In genomic region chr4:98203406-98204235, GRCh38 we compare ENCODE assay signal across 10 cellular contexts. TPM values are rescaled to one million over a fixed set of nuclear protein-coding genes. Genes with fewer than 3 reads are reported as not detected.
DNase-seq lines count a peak whose midpoint lies in the region; ATAC-seq, FAIRE-seq and TF ChIP-seq lines count a peak whose summit lies in the region.
"Had no signal": no experiment of that assay in that cellular context is flagged by ENCODE, and none has a peak within 500 bp of the region (broad histone marks: within the 10 kb centered on the region; RNA-seq: fewer than 3 reads in every experiment).

No MANE protein-coding gene starts in this region.

- peak overlapping the region; percentile 78 for H2AFZ ChIP-seq in GM12878 (ENCODE audit: control insufficient read depth, low read depth, low read length)

- CTCF ChIA-PET in GM12878 (lab: Yijun Ruan, JAX) = interaction anchor here (1.3 kb wide), 1 partner anchor 9 kb away, joined by 4 read pairs; no protein-coding TSS in a partner anchor

- no peak for TF ChIP-seq CTCF in GM12878 (IDR thresholded peaks at IDR 0.05 in 2 of 3, conservative IDR thresholded peaks at IDR 0.05 in 1 of 3; ENCODE audit: control insufficient read depth in 2 of 3, extremely low read depth in 1 of 3, insufficient read depth in 1 of 3, low read depth in 3 of 3, low read length in 3 of 3)

- no peaks in the 10 kb centered on the region for H3K36me3 ChIP-seq in GM12878 (ENCODE audit: control insufficient read depth in 2 of 2, insufficient read depth in 2 of 2, low read length in 1 of 2)
- H3K36me3 ChIP-seq: HAP-1 had no signal

- no peaks in the 10 kb centered on the region for H3K79me2 ChIP-seq in GM12878 (ENCODE audit: control insufficient read depth, insufficient read depth, low read length)

- DNase-seq in GM12878 (ENCODE audit: low read depth, low spot score) = peak; percentile 30
- DNase-seq in UCSD-AML1 (lab: John Stamatoyannopoulos, UW; ENCODE audit: unreplicated experiment) = no peak
- DNase-seq in DMS153 (lab: John Stamatoyannopoulos, UW) = no peak
- DNase-seq in mucosa of gallbladder (ENCODE audit: low spot score) = no peak
- no peak for DNase-seq in NCI-H345 treated with DMSO at 0.1 percent for 48 hours (lab: John Stamatoyannopoulos, UW; ENCODE audit: unreplicated experiment)

- peak overlapping the region; percentile 98 for H3K4me2 ChIP-seq in GM12878 (ENCODE audit: control insufficient read depth, insufficient read depth)

- no peaks in the 10 kb centered on the region for H4K20me1 ChIP-seq in GM12878 (ENCODE audit: control insufficient read depth, insufficient read depth)

- no peaks in the 10 kb centered on the region for H3K27me3 ChIP-seq in GM12878 (replicated peaks in 1 of 2; ENCODE audit: control insufficient read depth in 2 of 2, insufficient read depth in 2 of 2, low read length in 1 of 2)

- peak; percentile 89 for FAIRE-seq in GM12878 (lab: Jason Lieb, UNC)
- FAIRE-seq: endometrium had no signal

- peak overlapping the region; percentile 88 for H3K27ac ChIP-seq in GM12878 (ENCODE audit: control insufficient read depth, insufficient read depth)

- peak overlapping the region; percentile 1; the same call in 1 of the 2 replicates for H3K9ac ChIP-seq in GM12878 (ENCODE audit: control insufficient read depth, insufficient read depth, low read length)

- peak; percentile 95 for ATAC-seq in GM18517 (IDR thresholded peaks at IDR 0.05; ENCODE audit: unreplicated experiment)
- peak; percentile 84 for ATAC-seq in GM21528 (IDR thresholded peaks at IDR 0.05; ENCODE audit: low FRiP score, unreplicated experiment)
- ATAC-seq in HG03520 (IDR thresholded peaks at IDR 0.05; ENCODE audit: unreplicated experiment) = peak; percentile 80
- peak; percentile 81 for ATAC-seq in GM12878

- intact Hi-C loops in GM12878 (cut with micrococcal nuclease; ENCODE audit: unreplicated experiment) = loop anchor here (2.0 kb wide), 1 partner anchor 57 kb away; the partner anchor contains the start of gene RAP1GDS1

- no peak for TF ChIP-seq POLR2A in GM12878 (IDR thresholded peaks at IDR 0.05; ENCODE audit: low read depth, low read length)

- peaks cover 21% of the 10 kb centered on the region for H3K4me1 ChIP-seq in GM12878 (ENCODE audit: control insufficient read depth, insufficient read depth, low read length)

- no peak for TF ChIP-seq RAD21 in GM12878 (IDR thresholded peaks at IDR 0.05; ENCODE audit: insufficient read depth, low read depth, low read length)

- POLR2A ChIA-PET in GM12878 (lab: Charles Lee) = no interaction called here

- WGBS in GM12878 (ENCODE audit: insufficient coverage, insufficient replicate concordance, low lambda C conversion rate, missing lambda C conversion rate) = 1% methylated on average over 8 of the region's 8 CpGs

- RAD21 ChIA-PET in GM12878 (lab: Charles Lee; ENCODE audit: unreplicated experiment) = interaction anchor here (0.9 kb wide), 1 partner anchor 264 kb away, joined by 3 read pairs; no protein-coding TSS in a partner anchor

- SMC1A ChIA-PET in GM12878 (lab: Charles Lee; ENCODE audit: uncharacterized antibody, unreplicated experiment) = interaction anchor here (0.7 to 1.7 kb wide), 3 partner anchors 57 to 725 kb away, joined by 3 read pairs; partner anchors contain the start of genes EIF4E and RAP1GDS1

- 0 out of 4 replicates have a peak, but pooled peaks of 1 of the 2 experiments have one; percentile 16 for TF ChIP-seq EP300 in GM12878 (IDR thresholded peaks at IDR 0.05; ENCODE audit: borderline replicate concordance in 1 of 2, control insufficient read depth in 1 of 2, low read depth in 2 of 2, low read length in 2 of 2)

- peak overlapping the region; percentile 42 for H3K4me3 ChIP-seq in GM12878
- H3K4me3 ChIP-seq: HAP-1 had no signal

- in situ Hi-C loops in GM12878 (cut with MboI) = no loop called here

- peaks cover 2% of the 10 kb centered on the region; the same call in 1 of the 3 replicates for H3K9me3 ChIP-seq in GM12878 (replicated peaks; ENCODE audit: control insufficient read depth, insufficient read depth, low read length)
- H3K9me3 ChIP-seq: HAP-1 had no signal

- no TSS peak for BruUV-seq in GM12878 (replicated peaks; lab: Mats Ljungman, UMichigan)

TF ChIP-seq in GM12878, 131 proteins besides CTCF, POLR2A, EP300 and RAD21 (continues in another document):
- TF ChIP-seq SRF (IDR thresholded peaks at IDR 0.05; ENCODE audit: low read depth in 2 of 2, low read length in 2 of 2) (no peak), ZBTB4 (CRISPR knock-in tag; IDR thresholded peaks at IDR 0.05) (no peak), ATF2 (IDR thresholded peaks at IDR 0.05; ENCODE audit: low read length) (peak; percentile 23; the same call in 1 of the 2 replicates), PKNOX1 (IDR thresholded peaks at IDR 0.05) (peak; percentile 80), SMARCA5 (IDR thresholded peaks at IDR 0.05) (no peak), BCL11A (IDR thresholded peaks at IDR 0.05; ENCODE audit: low read depth, low read length) (no peak; the same call in 1 of the 2 replicates), POLR2AphosphoS5 (IDR thresholded peaks at IDR 0.05; ENCODE audit: low read length) (no peak), IRF3 (IDR thresholded peaks at IDR 0.05) (no peak), FOXK2 (IDR thresholded peaks at IDR 0.05) (no peak)

RNA-seq across cellular contexts. Expression of gene RAP1GDS1, which starts 57.6 kb away (rescaled TPM):
- 29.5 and 30.1 TPM in 2 replicates for total RNA-seq in GM12878 (2013; cell fraction: nucleolus; rRNA removed)
- total RNA-seq in GM12878 (2014; rRNA removed) = 16.7 and 20.8 TPM in 2 replicates
- 23.8 and 24.0 TPM in 2 replicates for total RNA-seq in GM12878 (2014; rRNA removed; fragmentation: Illumina TruSeq; extraction: Trizol)
- 22.5 and 23.0 TPM in 2 replicates for total RNA-seq in GM12878 (2021)
- 7.7 TPM for polyA plus RNA-seq in GM12878 (2011; ENCODE audit: low read depth)
- polyA plus RNA-seq in GM12878 (2011; rRNA removed) = 30.5 and 42.2 TPM in 2 replicates
- 16.5 and 17.1 TPM in 2 replicates for polyA plus RNA-seq in GM12878 (2011; cell fraction: cytosol; rRNA removed)
- polyA plus RNA-seq in GM12878 (2011; cell fraction: nucleus; rRNA removed) = 15.7 and 17.2 TPM in 2 replicates
- polyA plus RNA-seq in GM12878 (2012) = 10.4 and 16.0 TPM in 2 replicates
- 19.0 and 21.3 TPM in 2 replicates for polyA plus RNA-seq in GM12878 (2014; fragmentation: Illumina TruSeq; extraction: Trizol)
- polyA plus RNA-seq in GM12878 (2014; fragmentation: Nextera tagmentation; extraction: Ambion mirVana) = 10 to 100 TPM; 12.0 to 13.2 TPM
- 17.5 and 18.5 TPM in 2 replicates for polyA plus RNA-seq in GM12878 (2014; rRNA removed)
- polyA plus RNA-seq in GM12878 (2016; fragmentation: Nextera tagmentation; extraction: Ambion mirVana) = 10 to 100 TPM; 25.3 to 26.5 TPM
- 36.7 and 56.3 TPM in 2 replicates for polyA minus RNA-seq in GM12878 (2011; rRNA and poly(A)+ RNA removed)
- 12.6 and 16.0 TPM in 2 replicates for polyA minus RNA-seq in GM12878 (2011; cell fraction: cytosol; rRNA and poly(A)+ RNA removed)
- polyA minus RNA-seq in GM12878 (2011; cell fraction: nucleus; rRNA and poly(A)+ RNA removed) = 23.7 and 48.8 TPM in 2 replicates
- total RNA-seq in mucosa of gallbladder = 33.4 TPM
